ENCODE assay signal across 19 cellular contexts in the genomic region with DNA sequence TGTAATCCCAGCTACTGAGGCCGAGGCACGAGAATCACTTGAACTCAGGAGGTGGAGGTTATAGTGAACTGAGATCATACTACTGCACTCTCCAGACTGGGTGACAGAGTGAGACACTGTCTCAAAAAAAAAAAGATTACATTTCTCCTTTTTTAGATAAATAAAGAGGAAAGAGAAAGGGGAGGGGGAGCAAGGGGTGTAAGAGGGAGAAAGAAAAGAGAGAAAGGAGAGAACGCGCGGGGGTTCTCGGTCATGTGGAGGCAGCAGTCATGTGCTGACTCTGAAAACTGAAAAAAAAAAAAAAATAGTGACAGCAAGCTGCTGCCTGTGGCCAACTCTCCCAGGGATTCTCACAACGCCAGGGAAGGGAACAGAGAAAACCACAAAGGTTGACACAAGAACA. TPM values are rescaled to one million over a fixed set of nuclear protein-coding genes. Genes with fewer than 3 reads are reported as not detected.
DNase-seq lines count a peak whose midpoint lies in the region; ATAC-seq and TF ChIP-seq lines count a peak whose summit lies in the region.
"Had no signal": no experiment of that assay in that cellular context is flagged by ENCODE, and none has a peak within 500 bp of the region (broad histone marks: within the 10 kb centered on the region; RNA-seq: fewer than 3 reads in every experiment).

No MANE protein-coding gene starts in this region.

- no peaks in the 10 kb centered on the region for H3K27me3 ChIP-seq in left ventricle myocardium inferior (ENCODE audit: low read depth)
- no peaks in the 10 kb centered on the region for H3K27me3 ChIP-seq in esophagus (ENCODE audit: control insufficient read depth in 1 of 2, insufficient read depth in 2 of 2, low read length in 2 of 2)
- H3K27me3 ChIP-seq in neural progenitor cell = no peaks in the 10 kb centered on the region
- no peaks in the 10 kb centered on the region for H3K27me3 ChIP-seq in vagina

- H3K4me3 ChIP-seq in left ventricle myocardium inferior (peak overlapping the region; percentile 19), esophagus (ENCODE audit: low read depth in 1 of 2, low read length in 2 of 2) (no peak overlapping the region), neural progenitor cell (no peak overlapping the region), vagina (no peak overlapping the region)

- H2AFZ ChIP-seq in neural progenitor cell (replicated peaks) = peak overlapping the region; percentile 36

- no peak overlapping the region for H3K27ac Mint-ChIP-seq in neural progenitor cell
- no peak overlapping the region for H3K27ac Mint-ChIP-seq in activated CD4-positive, alpha-beta memory T cell treated with anti-CD3 and anti-CD28 coated beads for 36 hours
- H3K27ac Mint-ChIP-seq: activated T-helper 2 cell treated with anti-CD3 and anti-CD28 coated beads, Interferon-gamma antibody, Interleukin-2, Interleukin-4, amounts not matched to agents 10 μg/mL and 5 μg/mL and 100 μg/mL, durations not matched to agents 14 hours and 24 hours and 36 hours had no signal

- H3F3A ChIP-seq in neural progenitor cell (ENCODE audit: low read depth) = no peaks in the 10 kb centered on the region

- DNase-seq in left ventricle myocardium inferior (no peak), cardiac septum (ENCODE audit: low spot score) (no peak), neural progenitor cell (ENCODE audit: low spot score) (no peak), vagina (ENCODE audit: extremely low spot score in 2 of 2) (no peak), putamen (ENCODE audit: low spot score) (no peak)
- DNase-seq in activated CD4-positive, alpha-beta memory T cell treated with anti-CD3 and anti-CD28 coated beads for 36 hours = no peak
- DNase-seq: activated CD4-positive, alpha-beta T cell treated with anti-CD3 and anti-CD28 coated beads, Interleukin-2, amount 50 U/mL, for 48 hours; DMS79 treated with DMSO at 0.1 percent for 48 hours; effector CD4-positive, alpha-beta T cell; Kasumi-1; NCI-H226; stimulated activated CD4-positive, alpha-beta T cell treated with anti-CD3 and anti-CD28 coated beads, Interleukin-12 subunit alpha, Interleukin-12 subunit beta, amount 100 ng/mL, for 4 hours had no signal

- ATAC-seq in HG03196 (IDR thresholded peaks at IDR 0.05; ENCODE audit: unreplicated experiment) = no peak

- WGBS in esophagus, 2 donors = 54 to 63% methylated on average over 7 of the region's 7 CpGs

- no peaks in the 10 kb centered on the region for H4K20me1 ChIP-seq in neural progenitor cell (ENCODE audit: low read depth)

- H3K79me2 ChIP-seq in neural progenitor cell (ENCODE audit: low read depth) = no peaks in the 10 kb centered on the region

- H3K36me3 ChIP-seq in left ventricle myocardium inferior = no peaks in the 10 kb centered on the region
- H3K36me3 ChIP-seq in esophagus (ENCODE audit: control insufficient read depth in 2 of 2, insufficient read depth in 2 of 2, low read length in 1 of 2) = no peaks in the 10 kb centered on the region
- no peaks in the 10 kb centered on the region for H3K36me3 ChIP-seq in neural progenitor cell
- H3K36me3 ChIP-seq in vagina = no peaks in the 10 kb centered on the region
- H3K36me3 ChIP-seq: neutrophil had no signal

- H3K27me3 Mint-ChIP-seq in neural progenitor cell (ENCODE audit: insufficient read depth, low read depth) = peaks cover 3% of the 10 kb centered on the region
- no peaks in the 10 kb centered on the region for H3K27me3 Mint-ChIP-seq in activated CD4-positive, alpha-beta memory T cell treated with anti-CD3 and anti-CD28 coated beads for 36 hours

- no peak for TF ChIP-seq CTCF in left ventricle myocardium inferior (IDR thresholded peaks at IDR 0.05; ENCODE audit: borderline replicate concordance)
- TF ChIP-seq CTCF in neural progenitor cell (IDR thresholded peaks at IDR 0.05) = no peak
- no peak for TF ChIP-seq CTCF in vagina (IDR thresholded peaks at IDR 0.05)

- H3K9me3 ChIP-seq in left ventricle myocardium inferior (replicated peaks) = no peaks in the 10 kb centered on the region
- no peaks in the 10 kb centered on the region for H3K9me3 ChIP-seq in esophagus (ENCODE audit: control insufficient read depth in 2 of 2, insufficient read depth in 1 of 2, low read depth in 1 of 2, low read length in 1 of 2)
- no peaks in the 10 kb centered on the region for H3K9me3 ChIP-seq in neural progenitor cell (ENCODE audit: low read depth)
- H3K9me3 ChIP-seq in vagina = no peaks in the 10 kb centered on the region
- H3K9me3 ChIP-seq: neutrophil had no signal

- H3K4me1 Mint-ChIP-seq in neural progenitor cell = peaks cover 23% of the 10 kb centered on the region
- H3K4me1 Mint-ChIP-seq in activated CD4-positive, alpha-beta memory T cell treated with anti-CD3 and anti-CD28 coated beads for 36 hours (ENCODE audit: low read depth) = peaks cover 14% of the 10 kb centered on the region

- no peak for TF ChIP-seq POLR2A in vagina (IDR thresholded peaks at IDR 0.05)

- no peaks in the 10 kb centered on the region for H3K36me3 Mint-ChIP-seq in neural progenitor cell
- H3K36me3 Mint-ChIP-seq in activated CD4-positive, alpha-beta memory T cell treated with anti-CD3 and anti-CD28 coated beads for 36 hours = no peaks in the 10 kb centered on the region

- H3K4me3 Mint-ChIP-seq in neural progenitor cell = no peak overlapping the region
- H3K4me3 Mint-ChIP-seq in activated CD4-positive, alpha-beta memory T cell treated with anti-CD3 and anti-CD28 coated beads for 36 hours = no peak overlapping the region

- H3K27ac ChIP-seq in left ventricle myocardium inferior (replicated peaks) (peak overlapping the region; percentile 73), esophagus (ENCODE audit: low read depth in 2 of 2, low read length in 1 of 2) (peak overlapping the region; percentile 12 to 56), neural progenitor cell (no peak overlapping the region), vagina (peak overlapping the region; percentile 60)
- H3K27ac ChIP-seq: neutrophil had no signal

- H3K9me3 Mint-ChIP-seq in neural progenitor cell = peaks cover 3% of the 10 kb centered on the region
- H3K9me3 Mint-ChIP-seq in activated CD4-positive, alpha-beta memory T cell treated with anti-CD3 and anti-CD28 coated beads for 36 hours = no peaks in the 10 kb centered on the region
- H3K9me3 Mint-ChIP-seq: activated T-helper 2 cell treated with anti-CD3 and anti-CD28 coated beads, Interferon-gamma antibody, Interleukin-2, Interleukin-4, amounts not matched to agents 10 μg/mL and 5 μg/mL and 100 μg/mL, durations not matched to agents 14 hours and 24 hours and 36 hours had no signal

- intact Hi-C loops in left ventricle myocardium inferior (cut with micrococcal nuclease) = no loop called here
- intact Hi-C loops in cardiac septum (cut with DNase I) = no loop called here
- intact Hi-C loops in vagina (cut with DNase I) = no loop called here
- intact Hi-C loops in activated CD4-positive, alpha-beta memory T cell treated with anti-CD3 and anti-CD28 coated beads for 36 hours (cut with micrococcal nuclease) = no loop called here

- POLR2A ChIA-PET in activated CD4-positive, alpha-beta memory T cell treated with anti-CD3 and anti-CD28 coated beads for 36 hours (lab: Charles Lee) = no interaction called here

- no peak overlapping the region for H3K4me2 ChIP-seq in neural progenitor cell

- no peak overlapping the region for H3K9ac ChIP-seq in neural progenitor cell

- H3K4me1 ChIP-seq in left ventricle myocardium inferior (peaks cover 39% of the 10 kb centered on the region), esophagus (ENCODE audit: control insufficient read depth in 2 of 2, insufficient read depth in 2 of 2, low read length in 1 of 2) (no peaks in the 10 kb centered on the region), neural progenitor cell (peaks cover 10% of the 10 kb centered on the region), vagina (peaks cover 49% of the 10 kb centered on the region)

- CTCF ChIA-PET in activated CD4-positive, alpha-beta memory T cell treated with anti-CD3 and anti-CD28 coated beads for 36 hours (lab: Charles Lee) = interaction anchor here (2.4 kb wide), 1 partner anchor 8 kb away, joined by 12 read pairs; no protein-coding TSS in a partner anchor

RNA-seq across cellular contexts. Expression of gene SCGB1A1, which starts 14.3 kb away (rescaled TPM):
- not detected for total RNA-seq in left ventricle myocardium inferior
- total RNA-seq in cardiac septum = not detected
- 1 to 10 TPM; 4.8 to 5.5 TPM for polyA plus RNA-seq in esophagus
- not detected in 2 replicates for total RNA-seq in neural progenitor cell (ENCODE audit: low replicate concordance)
- not detected for total RNA-seq in vagina
- total RNA-seq in activated CD4-positive, alpha-beta memory T cell treated with anti-CD3 and anti-CD28 coated beads for 36 hours = not detected
- total RNA-seq: activated T-helper 2 cell treated with anti-CD3 and anti-CD28 coated beads, Interferon-gamma antibody, Interleukin-2, Interleukin-4, amounts not matched to agents 10 μg/mL and 5 μg/mL and 100 μg/mL, durations not matched to agents 14 hours and 24 hours and 36 hours; kidney epithelial cell; T-helper 2 cell treated with Interferon-gamma antibody and Interleukin-4, amounts not matched to agents 100 ng/mL and 5 ng/mL, for 36 hours; ureter had no signal
